33 cellular contexts compared by ENCODE assay signal in the genomic region with DNA sequence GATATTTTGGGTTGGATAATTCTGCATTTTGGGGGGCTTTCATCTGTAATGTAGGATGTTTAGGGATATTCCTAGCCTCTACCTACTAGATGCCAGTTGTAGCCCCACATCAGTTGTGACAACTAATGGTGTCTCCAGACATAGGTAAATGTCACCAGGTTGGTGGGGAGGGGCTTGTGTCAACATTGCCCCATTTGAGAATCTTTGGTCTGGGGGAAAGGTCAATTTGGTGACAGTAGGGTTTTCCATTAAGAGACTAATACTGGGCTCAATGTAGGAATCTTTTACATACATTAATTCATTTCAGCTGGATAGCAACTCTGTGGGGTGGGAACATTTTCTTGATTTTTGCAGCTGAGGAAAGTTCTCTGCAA. TPM values are rescaled to one million over a fixed set of nuclear protein-coding genes. Genes with fewer than 3 reads are reported as not detected.
DNase-seq lines count a peak whose midpoint lies in the region; ATAC-seq, FAIRE-seq and TF ChIP-seq lines count a peak whose summit lies in the region.
"Had no signal": no experiment of that assay in that cellular context is flagged by ENCODE, and none has a peak within 500 bp of the region (broad histone marks: within the 10 kb centered on the region; RNA-seq: fewer than 3 reads in every experiment).

No MANE protein-coding gene starts in this region.

- H3K9me3 ChIP-seq in HepG2 (ENCODE audit: low read length) (no peaks in the 10 kb centered on the region), right lobe of liver (no peaks in the 10 kb centered on the region), prostate gland (no peaks in the 10 kb centered on the region), upper lobe of right lung (no peaks in the 10 kb centered on the region)
- H3K9me3 ChIP-seq: A549; BE2C; BLaER1; BLaER1 treated with 17β-estradiol and CSF1 and Interleukin-3, amounts not matched to agents 10 nM and 100 nM; Caco-2 had no signal

- BruUV-seq in HepG2 (replicated peaks; lab: Mats Ljungman, UMichigan) = no TSS peak

- POLR2A ChIA-PET in HepG2 (lab: Yijun Ruan, JAX) = interaction anchor here (1.0 to 1.5 kb wide), 2 partner anchors 25 to 137 kb away, joined by 3 to 4 read pairs; no protein-coding TSS in a partner anchor

- in situ Hi-C loops in HepG2 (cut with HindIII; ENCODE audit: extremely low pct_ligation_motif_present, low pct_unique_long_range_greater_than_20kb) = no loop called here

- H2AFZ ChIP-seq in HepG2 (ENCODE audit: low read length) = peak overlapping the region; percentile 94

- peak overlapping the region; percentile 93 for H3K4me2 ChIP-seq in HepG2 (ENCODE audit: low read depth, low read length)
- H3K4me2 ChIP-seq: BLaER1; BLaER1 treated with 17β-estradiol and CSF1 and Interleukin-3, amounts not matched to agents 10 nM and 100 nM had no signal

- H3K4me3 ChIP-seq in HepG2 (replicated peaks in 1 of 3; ENCODE audit: insufficient read depth in 1 of 3, low read depth in 2 of 3, low read length in 3 of 3) = peak overlapping the region in 2 of 3 experiments; percentile 34 to 58; a peak in 3 of 6 replicates
- no peak overlapping the region for H3K4me3 ChIP-seq in right lobe of liver
- no peak overlapping the region for H3K4me3 ChIP-seq in prostate gland
- no peak overlapping the region for H3K4me3 ChIP-seq in upper lobe of right lung
- H3K4me3 ChIP-seq: A549; BLaER1; BLaER1 treated with 17β-estradiol and CSF1 and Interleukin-3, amounts not matched to agents 10 nM and 100 nM had no signal

- intact Hi-C loops in HepG2 (cut with micrococcal nuclease; ENCODE audit: unreplicated experiment) (no loop called here), right lobe of liver (cut with DNase I) (loop anchor here in 1 of 2 donors (10.0 kb wide), 1 partner anchor 357 kb away; no protein-coding TSS in a partner anchor), prostate gland (cut with DNase I) (no loop called here), upper lobe of right lung (cut with DNase I) (no loop called here)

- ATAC-seq in HepG2 = peak; percentile 38
- ATAC-seq in right lobe of liver = no peak
- no peak for ATAC-seq in upper lobe of right lung
- no peak for ATAC-seq in HG03460 (IDR thresholded peaks at IDR 0.05; ENCODE audit: unreplicated experiment)
- ATAC-seq: CD8-positive, alpha-beta T cell had no signal

- no peaks in the 10 kb centered on the region for H4K20me1 ChIP-seq in HepG2 (ENCODE audit: insufficient read depth, low read length)
- H4K20me1 ChIP-seq: BLaER1; BLaER1 treated with 17β-estradiol and CSF1 and Interleukin-3, amounts not matched to agents 10 nM and 100 nM had no signal

- no peaks in the 10 kb centered on the region for H3K36me3 ChIP-seq in HepG2 (replicated peaks in 1 of 2; ENCODE audit: control insufficient read depth in 1 of 2, insufficient read depth in 2 of 2, low read length in 2 of 2)
- H3K36me3 ChIP-seq in right lobe of liver = no peaks in the 10 kb centered on the region
- no peaks in the 10 kb centered on the region for H3K36me3 ChIP-seq in prostate gland
- no peaks in the 10 kb centered on the region for H3K36me3 ChIP-seq in upper lobe of right lung
- H3K36me3 ChIP-seq: BE2C; BLaER1; BLaER1 treated with 17β-estradiol and CSF1 and Interleukin-3, amounts not matched to agents 10 nM and 100 nM had no signal

- TF ChIP-seq POLR2A in HepG2 (IDR thresholded peaks at IDR 0.05; ENCODE audit: insufficient read depth in 1 of 2, low read depth in 2 of 2, low read length in 2 of 2) (no peak), right lobe of liver (IDR thresholded peaks at IDR 0.05) (no peak), prostate gland (IDR thresholded peaks at IDR 0.05) (no peak)

- peak overlapping the region; percentile 22 for H3K27ac ChIP-seq in HepG2 (ENCODE audit: extremely low read length, insufficient read depth, low read length)
- H3K27ac ChIP-seq in right lobe of liver = no peak overlapping the region
- H3K27ac ChIP-seq in C4-2B = peak overlapping the region; percentile 99
- H3K27ac ChIP-seq in VCaP = peak overlapping the region; percentile 85
- peak overlapping the region; percentile 69 to 84 for H3K27ac ChIP-seq in prostate gland
- H3K27ac ChIP-seq in upper lobe of right lung = no peak overlapping the region
- H3K27ac ChIP-seq: BLaER1; BLaER1 treated with 17β-estradiol and CSF1 and Interleukin-3, amounts not matched to agents 10 nM and 100 nM had no signal

- H3K79me2 ChIP-seq in HepG2 (ENCODE audit: insufficient read depth, low read length) = no peaks in the 10 kb centered on the region

- CTCF ChIA-PET in HepG2 (lab: Yijun Ruan, JAX; ENCODE audit: low intra/inter-chr PET ratio, low total read pairs) = no interaction called here

- H3K4me1 ChIP-seq in HepG2 (ENCODE audit: insufficient read depth, low read length) (peaks cover 52% of the 10 kb centered on the region), right lobe of liver (peaks cover 0 to 13% (median 5%) of the 10 kb centered on the region in 4 donors), prostate gland (replicated peaks) (peaks cover 16% of the 10 kb centered on the region), upper lobe of right lung (no peaks in the 10 kb centered on the region)
- H3K4me1 ChIP-seq: BE2C, BLaER1 had no signal

- no peak for TF ChIP-seq CTCF in HepG2 (CRISPR knock-in tag; IDR thresholded peaks at IDR 0.05)
- TF ChIP-seq CTCF in right lobe of liver (IDR thresholded peaks at IDR 0.05) = no peak
- TF ChIP-seq CTCF in C4-2B (conservative IDR thresholded peaks at IDR 0.05) = no peak
- TF ChIP-seq CTCF in VCaP (conservative IDR thresholded peaks at IDR 0.05) = no peak
- no peak for TF ChIP-seq CTCF in prostate gland (IDR thresholded peaks at IDR 0.05)
- no peak for TF ChIP-seq CTCF in upper lobe of right lung (IDR thresholded peaks at IDR 0.05)

- TF ChIP-seq EP300 in HepG2 (IDR thresholded peaks at IDR 0.05; ENCODE audit: low read depth in 2 of 2, low read length in 2 of 2) (peak in 1 of 2 experiments; percentile 72; a peak in 1 of 4 replicates), HepG2 (CRISPR knock-in tag; IDR thresholded peaks at IDR 0.05; ENCODE audit: borderline replicate concordance) (no peak)

- no peak for FAIRE-seq in HepG2 (lab: Jason Lieb, UNC)
- FAIRE-seq: A204.1, A549, D721Med had no signal

- H3K27me3 ChIP-seq in HepG2 (ENCODE audit: control insufficient read depth in 1 of 2, insufficient read depth in 2 of 2, low read length in 2 of 2) (no peaks in the 10 kb centered on the region), right lobe of liver (no peaks in the 10 kb centered on the region), prostate gland (replicated peaks; ENCODE audit: insufficient read depth) (no peaks in the 10 kb centered on the region), upper lobe of right lung (no peaks in the 10 kb centered on the region)
- H3K27me3 ChIP-seq: BE2C; BLaER1; BLaER1 treated with 17β-estradiol and CSF1 and Interleukin-3, amounts not matched to agents 10 nM and 100 nM had no signal

- TF ChIP-seq RAD21 in HepG2 (CRISPR knock-in tag; IDR thresholded peaks at IDR 0.05) = no peak

- peak overlapping the region; percentile 46; the same call in 1 of the 2 replicates for H3K9ac ChIP-seq in HepG2 (ENCODE audit: insufficient read depth, low read depth, low read length)
- H3K9ac ChIP-seq: BLaER1; BLaER1 treated with 17β-estradiol and CSF1 and Interleukin-3, amounts not matched to agents 10 nM and 100 nM had no signal

- DNase-seq in HepG2 (ENCODE audit: low spot score) (peak; percentile 33), right lobe of liver (no peak), prostate gland (ENCODE audit: low spot score) (no peak), upper lobe of right lung (no peak), NCI-H524 (lab: John Stamatoyannopoulos, UW) (no peak)
- DNase-seq: 8988T; ACHN; AML-193; BE2C; C1 segment of cervical spinal cord; Calu3; CD4-positive, alpha-beta memory T cell; CD4-positive, alpha-beta T cell; CD4-positive, CD25-positive, alpha-beta regulatory T cell; CD8-positive, alpha-beta memory T cell; CD8-positive, alpha-beta T cell; COR-L47; DMS 273 treated with DMSO at 0.1 percent for 48 hours; DMS153; DMS53; DMS79; DMS79 treated with DMSO at 0.1 percent for 48 hours; DND-41; EL had no signal

RNA-seq across cellular contexts. Expression of a gene that starts 6.6 kb away (rescaled TPM):
- total RNA-seq in HepG2 (2016; rRNA removed; fragmentation: Illumina TruSeq; extraction: Trizol) = 36.8 and 45.9 TPM in 2 replicates
- total RNA-seq in HepG2 (2016; cell fraction: cytosol; rRNA removed; fragmentation: Illumina TruSeq; extraction: Trizol; ENCODE audit: low read depth) = 17.9 and 21.2 TPM in 2 replicates
- total RNA-seq in HepG2 (2016; cell fraction: insoluble cytoplasmic fraction; rRNA removed; fragmentation: Illumina TruSeq; extraction: Trizol) = 36.6 and 50.6 TPM in 2 replicates
- 30.5 and 36.5 TPM in 2 replicates for total RNA-seq in HepG2 (2016; cell fraction: membrane; rRNA removed; fragmentation: Illumina TruSeq; extraction: Trizol)
- 27.4 and 31.1 TPM in 2 replicates for total RNA-seq in HepG2 (2016; cell fraction: nucleus; rRNA removed; fragmentation: Illumina TruSeq; extraction: Trizol)
- polyA plus RNA-seq in HepG2 (2011; rRNA removed) = 22.6 and 27.5 TPM in 2 replicates
- 12.5 and 16.4 TPM in 2 replicates for polyA plus RNA-seq in HepG2 (2011; cell fraction: cytosol; rRNA removed)
- 8.6 and 11.4 TPM in 2 replicates for polyA plus RNA-seq in HepG2 (2011; cell fraction: nucleus; rRNA removed)
- 19.6 and 29.6 TPM in 2 replicates for polyA plus RNA-seq in HepG2 (2012)
- polyA plus RNA-seq in HepG2 (2016; cell fraction: cytosol; fragmentation: Illumina TruSeq; extraction: Trizol; ENCODE audit: low read depth) = 3.8 and 5.1 TPM in 2 replicates
- polyA plus RNA-seq in HepG2 (2016; cell fraction: insoluble cytoplasmic fraction; fragmentation: Illumina TruSeq; extraction: Trizol; ENCODE audit: low read depth) = 41.1 and 41.2 TPM in 2 replicates
- polyA plus RNA-seq in HepG2 (2016; cell fraction: membrane; fragmentation: Illumina TruSeq; extraction: Trizol; ENCODE audit: low read depth) = 11.6 and 13.1 TPM in 2 replicates
- 35.6 and 37.0 TPM in 2 replicates for polyA plus RNA-seq in HepG2 (2016; cell fraction: nucleus; fragmentation: Illumina TruSeq; extraction: Trizol; ENCODE audit: insufficient read depth, low read depth)
- 9.2 and 13.7 TPM in 2 replicates for polyA minus RNA-seq in HepG2 (2011; rRNA and poly(A)+ RNA removed; ENCODE audit: low replicate concordance)
- polyA minus RNA-seq in HepG2 (2011; cell fraction: cytosol; rRNA and poly(A)+ RNA removed) = 16.5 and 19.2 TPM in 2 replicates
- polyA minus RNA-seq in HepG2 (2011; cell fraction: nucleus; rRNA and poly(A)+ RNA removed) = 36.2 and 39.9 TPM in 2 replicates
- 10 to 100 TPM; 14.9 to 24.4 (median 19.8) TPM for total RNA-seq in right lobe of liver
- 10 to 100 TPM; 61.3 to 68.1 TPM for total RNA-seq in prostate gland
- 40.2 TPM for total RNA-seq in upper lobe of right lung

Comparison
In these comparisons a context has a peak if more than half of its experiments do, and no peak if none do; other contexts are left out.
1. H3K27ac ChIP-seq: peak in HepG2 (single experiment), C4-2B (single experiment), VCaP (single experiment) and prostate gland (2 of 2); none in right lobe of liver (0 of 3) and upper lobe of right lung (single experiment).
2. H3K4me3 ChIP-seq: peak in HepG2 (2 of 3); none in right lobe of liver (0 of 3), prostate gland (0 of 2) and upper lobe of right lung (single experiment).